In genomic region chr6:112207773-112208172, GRCh38 we compare ENCODE assay signal across 33 cellular contexts. TPM values are rescaled to one million over a fixed set of nuclear protein-coding genes. Genes with fewer than 3 reads are reported as not detected.
"Had no signal": no experiment of that assay in that cellular context is flagged by ENCODE, and none has a peak within 500 bp of the region (broad histone marks: within the 10 kb centered on the region; RNA-seq: fewer than 3 reads in every experiment).

No MANE protein-coding gene starts in this region.

- H3K9me3 Mint-ChIP-seq: activated naive CD4-positive, alpha-beta T cell treated with anti-CD3 and anti-CD28 coated beads for 36 hours; activated T-cell treated with anti-CD3 and anti-CD28 coated beads, Interleukin-2, amount 50 U/mL, for 4 hours had no signal

- H3K4me3 Mint-ChIP-seq: activated CD4-positive, alpha-beta memory T cell treated with anti-CD3 and anti-CD28 coated beads for 36 hours; activated CD4-positive, alpha-beta T cell treated with anti-CD3 and anti-CD28 coated beads, Interleukin-2, amount 10 ng/mL, durations not matched to agents 7 days and 5 days; activated naive CD4-positive, alpha-beta T cell treated with anti-CD3 and anti-CD28 coated beads for 36 hours; activated naive CD8-positive, alpha-beta T cell treated with anti-CD3 and anti-CD28 coated beads, Interleukin-2, amount 10 ng/mL, durations not matched to agents 7 days and 5 days; activated T-cell treated with anti-CD3 and anti-CD28 coated beads, Interleukin-2, amount 50 U/mL, for 4 hours had no signal

- H3K27ac Mint-ChIP-seq: activated CD4-positive, alpha-beta memory T cell treated with anti-CD3 and anti-CD28 coated beads for 36 hours; activated CD4-positive, alpha-beta T cell treated with anti-CD3 and anti-CD28 coated beads, Interleukin-2, amount 10 ng/mL, durations not matched to agents 7 days and 5 days; activated naive CD4-positive, alpha-beta T cell treated with anti-CD3 and anti-CD28 coated beads for 36 hours; activated naive CD8-positive, alpha-beta T cell treated with anti-CD3 and anti-CD28 coated beads, Interleukin-2, amount 10 ng/mL, durations not matched to agents 7 days and 5 days had no signal

- ATAC-seq: activated T-cell treated with anti-CD3 and anti-CD28 coated beads, Interleukin-2, amount 50 U/mL, for 4 hours; K562 had no signal

- H3K9me3 ChIP-seq: adrenal gland, breast epithelium, Peyer's patch, SJCRH30, SK-N-SH had no signal

- H3K27me3 ChIP-seq: adrenal gland, breast epithelium, Peyer's patch, SJCRH30 had no signal

- H3K4me1 ChIP-seq: adrenal gland, breast epithelium had no signal

- H3K27ac ChIP-seq: adrenal gland, Peyer's patch, RWPE1, SJCRH30, VCaP had no signal

- H3K9ac ChIP-seq: SK-N-SH had no signal

- DNase-seq: activated CD4-positive, alpha-beta memory T cell treated with anti-CD3 and anti-CD28 coated beads for 36 hours; activated CD4-positive, alpha-beta T cell treated with anti-CD3 and anti-CD28 coated beads, Interleukin-2, amount 10 ng/mL, durations not matched to agents 7 days and 5 days; activated CD4-positive, CD25-positive, alpha-beta regulatory T cell; activated CD8-positive, alpha-beta memory T cell treated with anti-CD3 and anti-CD28 coated beads for 24 hours; activated effector memory CD4-positive, alpha-beta T cell treated with anti-CD3 and anti-CD28 coated beads, Interleukin-2, amount 50 U/mL, for 16 hours; activated naive CD4-positive, alpha-beta T cell treated with anti-CD3 and anti-CD28 coated beads for 36 hours; activated naive CD8-positive, alpha-beta T cell treated with anti-CD3 and anti-CD28 coated beads, Interleukin-2, amount 10 ng/mL, durations not matched to agents 7 days and 5 days; activated T-cell treated with anti-CD3 and anti-CD28 coated beads, Interleukin-2, amount 50 U/mL, for 4 hours; adrenal gland; anterior cingulate cortex; caudate nucleus; Karpas-422; NCI-H1105 treated with DMSO at 0.1 percent for 48 hours; NCI-H1436 treated with DMSO at 0.1 percent for 48 hours; NCI-H187; NCI-H2081; NCI-H2171; NCI-H345; NCI-H510A; NCI-H526 treated with DMSO at 0.1 percent for 48 hours; NCI-H82; NK-92 treated with Interleukin-12 subunit alpha and Interleukin-12 subunit beta, amount 100 ng/mL, for 24 hours; OCI-M1; Peyer's patch; Right ventricle myocardium superior; SJCRH30; SK-N-SH; T-helper 1 cell had no signal

- H3K9me2 ChIP-seq: SK-N-SH had no signal

- H3K4me1 Mint-ChIP-seq: activated CD4-positive, alpha-beta T cell treated with anti-CD3 and anti-CD28 coated beads, Interleukin-2, amount 10 ng/mL, durations not matched to agents 7 days and 5 days; activated naive CD8-positive, alpha-beta T cell treated with anti-CD3 and anti-CD28 coated beads, Interleukin-2, amount 10 ng/mL, durations not matched to agents 7 days and 5 days had no signal

- H3K4me3 ChIP-seq: adrenal gland, breast epithelium, K562, Peyer's patch, SJCRH30 had no signal

- H3K36me3 ChIP-seq: adrenal gland, breast epithelium, Peyer's patch, SJCRH30 had no signal

- H3K4me2 ChIP-seq: SK-N-SH had no signal

- H3K36me3 Mint-ChIP-seq: activated CD4-positive, alpha-beta memory T cell treated with anti-CD3 and anti-CD28 coated beads for 36 hours had no signal

RNA-seq across cellular contexts. Expression of gene LAMA4, which starts 46.6 kb away (rescaled TPM):
- total RNA-seq: activated CD4-positive, alpha-beta memory T cell treated with anti-CD3 and anti-CD28 coated beads for 36 hours; activated CD4-positive, alpha-beta T cell treated with anti-CD3 and anti-CD28 coated beads, Interleukin-2, amount 10 ng/mL, durations not matched to agents 7 days and 5 days; activated naive CD4-positive, alpha-beta T cell treated with anti-CD3 and anti-CD28 coated beads for 36 hours; activated naive CD8-positive, alpha-beta T cell treated with anti-CD3 and anti-CD28 coated beads, Interleukin-2, amount 10 ng/mL, durations not matched to agents 7 days and 5 days; T-helper 2 cell treated with Interferon-gamma antibody and Interleukin-4, amounts not matched to agents 100 ng/mL and 5 ng/mL, for 36 hours had no signal
